1 cellular context compared by ENCODE assay signal in the genomic region with DNA sequence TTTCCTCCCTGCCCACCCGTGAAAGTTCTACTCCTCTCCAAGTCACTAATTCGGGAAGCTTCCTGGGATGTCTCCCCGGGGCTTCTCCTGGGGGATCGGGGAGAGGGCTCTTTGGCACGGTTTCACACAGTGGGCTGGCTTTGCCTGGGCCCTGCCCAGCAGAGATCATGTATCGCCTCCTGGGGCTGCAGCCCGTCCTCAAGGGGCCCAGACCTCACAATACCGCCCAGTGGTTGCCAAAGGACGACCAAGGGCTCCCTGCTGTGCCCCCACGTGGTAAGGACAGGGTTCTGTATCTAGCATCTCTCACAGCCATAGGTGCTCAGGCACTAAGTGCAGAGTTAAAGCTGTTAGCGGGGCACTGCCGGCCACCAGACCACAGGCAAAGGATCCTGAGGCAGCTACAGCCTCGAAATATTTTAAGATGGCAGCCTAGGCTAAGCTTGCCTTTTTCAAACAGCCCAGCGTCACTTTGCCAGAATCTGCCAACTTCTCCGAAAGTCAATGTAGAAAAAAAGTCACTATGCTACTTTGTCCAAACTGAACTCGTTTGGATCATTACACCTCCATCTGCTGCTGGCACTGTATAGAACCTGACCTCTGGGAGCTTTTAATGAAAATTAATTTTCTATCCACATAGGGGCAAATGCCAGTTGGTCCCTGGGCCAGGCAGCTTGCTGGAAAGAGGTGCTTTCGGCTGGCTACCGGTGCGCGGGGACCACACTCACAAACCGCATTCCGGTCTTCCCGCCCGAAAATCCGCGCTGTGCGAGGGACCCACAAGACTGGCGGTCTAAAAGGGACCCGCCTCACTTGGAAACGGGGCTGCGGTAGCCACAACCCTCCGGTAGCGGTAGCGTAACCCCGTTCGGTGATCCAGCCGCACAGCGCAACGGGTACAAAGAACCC.
TF ChIP-seq lines count a peak whose summit lies in the region.

No MANE protein-coding gene starts in this region.

TF ChIP-seq in IMR-90, 13 proteins besides CTCF, POLR2A, EP300 and RAD21 (continued from another document):
- TF ChIP-seq, protein P1, sequence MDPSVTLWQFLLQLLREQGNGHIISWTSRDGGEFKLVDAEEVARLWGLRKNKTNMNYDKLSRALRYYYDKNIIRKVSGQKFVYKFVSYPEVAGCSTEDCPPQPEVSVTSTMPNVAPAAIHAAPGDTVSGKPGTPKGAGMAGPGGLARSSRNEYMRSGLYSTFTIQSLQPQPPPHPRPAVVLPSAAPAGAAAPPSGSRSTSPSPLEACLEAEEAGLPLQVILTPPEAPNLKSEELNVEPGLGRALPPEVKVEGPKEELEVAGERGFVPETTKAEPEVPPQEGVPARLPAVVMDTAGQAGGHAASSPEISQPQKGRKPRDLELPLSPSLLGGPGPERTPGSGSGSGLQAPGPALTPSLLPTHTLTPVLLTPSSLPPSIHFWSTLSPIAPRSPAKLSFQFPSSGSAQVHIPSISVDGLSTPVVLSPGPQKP (IDR thresholded peaks at IDR 0.05; ENCODE audit: borderline replicate concordance, low read depth, low read length) = no peak
- TF ChIP-seq BHLHE40 (IDR thresholded peaks at IDR 0.05; ENCODE audit: low read depth, low read length) (no peak), CHD1 (IDR thresholded peaks at IDR 0.05; ENCODE audit: low read depth, low read length) (no peak), MAZ (IDR thresholded peaks at IDR 0.05; ENCODE audit: borderline replicate concordance, low read depth, low read length) (no peak), RCOR1 (IDR thresholded peaks at IDR 0.05; ENCODE audit: insufficient replicate concordance, low read length) (no peak), SMC3 (IDR thresholded peaks at IDR 0.05; ENCODE audit: low read depth, low read length) (no peak), CEBPB (IDR thresholded peaks at IDR 0.05; ENCODE audit: low read depth, low read length) (no peak), NFE2L2 (IDR thresholded peaks at IDR 0.05; ENCODE audit: low read depth, low read length) (no peak), FOS (IDR thresholded peaks at IDR 0.05; ENCODE audit: low read depth, low read length) (no peak)
